ENCODE assay signal across 10 cellular contexts in the genomic region with DNA sequence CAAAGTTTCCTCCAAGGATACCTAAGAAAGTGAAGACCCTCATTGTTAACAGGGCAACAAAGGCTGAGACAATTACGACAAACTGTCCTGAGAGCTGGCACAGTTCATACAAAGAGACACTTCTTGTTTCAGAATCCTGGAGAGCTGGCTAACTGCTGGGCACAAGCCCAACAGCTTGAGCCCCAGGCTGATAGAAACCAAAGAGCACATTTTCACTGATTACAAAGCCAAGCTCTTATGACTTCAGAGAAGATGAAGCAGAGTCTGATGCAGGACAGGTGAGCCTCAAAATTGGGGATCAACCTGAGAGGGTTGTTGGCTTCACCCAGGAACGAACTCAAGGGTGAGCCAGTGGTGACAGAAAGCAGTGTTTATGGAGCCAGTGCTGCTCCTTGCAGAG.
"Had no signal": no experiment of that assay in that cellular context is flagged by ENCODE, and none has a peak within 500 bp of the region (broad histone marks: within the 10 kb centered on the region; RNA-seq: fewer than 3 reads in every experiment).

No MANE protein-coding gene starts in this region.

- H3K4me1 ChIP-seq: thyroid gland had no signal

- H3K27me3 ChIP-seq: adrenal gland, ovary, thyroid gland had no signal

- H3K9me3 ChIP-seq: adrenal gland, ovary, thyroid gland had no signal

- H3K4me3 ChIP-seq: adrenal gland, ovary, skin epidermis, thyroid gland had no signal

- H3K36me3 ChIP-seq: adrenal gland, ovary, thyroid gland had no signal

- DNase-seq: activated CD4-positive, alpha-beta T cell treated with anti-CD3 and anti-CD28 coated beads for 48 hours; activated naive CD4-positive, alpha-beta T cell treated with anti-CD3 and anti-CD28 coated beads, Interleukin-2, amount 50 U/mL, for 16 hours; effector memory CD4-positive, alpha-beta T cell; ovary; stimulated activated CD4-positive, alpha-beta T cell treated with anti-CD3 and anti-CD28 coated beads, Interleukin-4, amount 100 ng/mL, for 4 hours; T-helper 17 cell had no signal

- H3K27ac ChIP-seq: adrenal gland, epithelial cell of prostate, ovary, skin epidermis, thyroid gland had no signal
